In genomic region chr6:111642463-111643158, GRCh38 we compare ENCODE assay signal across 8 cellular contexts. TPM values are rescaled to one million over a fixed set of nuclear protein-coding genes. Genes with fewer than 3 reads are reported as not detected.
DNase-seq lines count a peak whose midpoint lies in the region; ATAC-seq and TF ChIP-seq lines count a peak whose summit lies in the region.

No MANE protein-coding gene starts in this region.

- H3K27me3 Mint-ChIP-seq in endothelial cell (ENCODE audit: unreplicated experiment) = peaks cover 1% of the 10 kb centered on the region
- H3K27me3 Mint-ChIP-seq in mesothelial cell of epicardium (ENCODE audit: low read depth) = no peaks in the 10 kb centered on the region

- H3K9me3 Mint-ChIP-seq in endothelial cell (ENCODE audit: unreplicated experiment) (no peaks in the 10 kb centered on the region), mesothelial cell of epicardium (peaks cover 13% of the 10 kb centered on the region)

- H3K36me3 Mint-ChIP-seq in endothelial cell (ENCODE audit: low read depth, unreplicated experiment) (peaks cover 4% of the 10 kb centered on the region), mesothelial cell of epicardium (peaks cover 13% of the 10 kb centered on the region)

- H3K27ac Mint-ChIP-seq in endothelial cell (ENCODE audit: unreplicated experiment) = no peak overlapping the region
- H3K27ac Mint-ChIP-seq in mesothelial cell of epicardium = peak overlapping the region; percentile 25

- H3K4me3 Mint-ChIP-seq in endothelial cell (ENCODE audit: unreplicated experiment) (no peak overlapping the region), mesothelial cell of epicardium (no peak overlapping the region)

- H3K4me1 Mint-ChIP-seq in endothelial cell (ENCODE audit: unreplicated experiment) (no peaks in the 10 kb centered on the region), mesothelial cell of epicardium (peaks cover 4% of the 10 kb centered on the region)

- peak; percentile 100 for ATAC-seq in SK-N-SH treated with all-trans-retinoic acid at 6 μM for 48 hours
- no peak for ATAC-seq in GM18517 (IDR thresholded peaks at IDR 0.05; ENCODE audit: unreplicated experiment)

- TF ChIP-seq CTCF in GM12874 (IDR thresholded peaks at IDR 0.05; ENCODE audit: insufficient read depth, low read depth, low read length) (peak; percentile 56), endothelial cell (IDR thresholded peaks at IDR 0.05; ENCODE audit: unreplicated experiment) (no peak), mesothelial cell of epicardium (IDR thresholded peaks at IDR 0.05; ENCODE audit: unreplicated experiment) (no peak)

- DNase-seq in AG08396 (ENCODE audit: low spot score) (peak; percentile 62), HUDEP-2 (lab: John Stamatoyannopoulos, UW; ENCODE audit: unreplicated experiment in 76 of 76) (peak in 60 of 76 experiments; percentile 12 to 72 (median 42)), endothelial cell (ENCODE audit: low spot score) (peak; percentile 50), mesothelial cell of epicardium (ENCODE audit: low spot score in 2 of 2, unreplicated experiment in 2 of 2) (peak in 1 of 2 experiments; percentile 40), NCI-H1930 (lab: John Stamatoyannopoulos, UW) (no peak)

TF ChIP-seq in SK-N-SH treated with all-trans-retinoic acid at 6 μM for 48 hours, 23 proteins besides CTCF, POLR2A, EP300 and RAD21:
- TF ChIP-seq CSDC2 (CRISPR knock-in tag; IDR thresholded peaks at IDR 0.05) = no peak
- TF ChIP-seq TSHZ2 (CRISPR knock-in tag; IDR thresholded peaks at IDR 0.05) = no peak
- TF ChIP-seq CREB5 (CRISPR knock-in tag; IDR thresholded peaks at IDR 0.05; ENCODE audit: low read depth) = no peak
- TF ChIP-seq PPARA (CRISPR knock-in tag; IDR thresholded peaks at IDR 0.05; ENCODE audit: borderline replicate concordance) = no peak
- TF ChIP-seq GLIS3 (CRISPR knock-in tag; IDR thresholded peaks at IDR 0.05) = no peak
- no peak for TF ChIP-seq TCF4 (CRISPR knock-in tag; IDR thresholded peaks at IDR 0.05; ENCODE audit: borderline replicate concordance)
- TF ChIP-seq RARB (CRISPR knock-in tag; IDR thresholded peaks at IDR 0.05) = no peak
- no peak for TF ChIP-seq ZNF565 (CRISPR knock-in tag; conservative IDR thresholded peaks at IDR 0.05; ENCODE audit: low read depth)
- TF ChIP-seq SNAI2 (CRISPR knock-in tag; IDR thresholded peaks at IDR 0.05) = no peak
- no peak for TF ChIP-seq TOX (CRISPR knock-in tag; IDR thresholded peaks at IDR 0.05; ENCODE audit: borderline replicate concordance)
- no peak for TF ChIP-seq ZNF8 (CRISPR knock-in tag; IDR thresholded peaks at IDR 0.05)
- TF ChIP-seq ZNF70 (CRISPR knock-in tag; IDR thresholded peaks at IDR 0.05) = no peak
- no peak for TF ChIP-seq ESRRG (CRISPR knock-in tag; IDR thresholded peaks at IDR 0.05)
- TF ChIP-seq CSRNP3 (CRISPR knock-in tag; IDR thresholded peaks at IDR 0.05) = no peak
- TF ChIP-seq ZFP30 (CRISPR knock-in tag; IDR thresholded peaks at IDR 0.05) = no peak
- no peak for TF ChIP-seq ARNTL (CRISPR knock-in tag; IDR thresholded peaks at IDR 0.05; ENCODE audit: borderline replicate concordance, low read depth)
- TF ChIP-seq ISL1 (CRISPR knock-in tag; IDR thresholded peaks at IDR 0.05) = no peak
- no peak for TF ChIP-seq BACH2 (CRISPR knock-in tag; IDR thresholded peaks at IDR 0.05; ENCODE audit: borderline replicate concordance)

RNA-seq across cellular contexts. Expression of gene TRAF3IP2, which starts 36.9 kb away (rescaled TPM):
- total RNA-seq in endothelial cell (ENCODE audit: unreplicated experiment) = 70.0 TPM
- total RNA-seq in mesothelial cell of epicardium = 29.9 to 32.0 TPM (median 30.5 TPM) in 3 replicates

Comparison
In these comparisons a context has a peak if more than half of its experiments do, and no peak if none do; other contexts are left out.
1. DNase-seq: peak in AG08396 (single experiment), HUDEP-2 (60 of 76) and endothelial cell (single experiment); none in NCI-H1930 (0 of 2).